12 cellular contexts compared by ENCODE assay signal in genomic region chr16:73033271-73033998, GRCh38. TPM values are rescaled to one million over a fixed set of nuclear protein-coding genes. Genes with fewer than 3 reads are reported as not detected.
A peak's percentile ranks its signal among the peaks of the same experiment; 100 is the strongest.
DNase-seq lines count a peak whose midpoint lies in the region; ATAC-seq, FAIRE-seq and TF ChIP-seq lines count a peak whose summit lies in the region.
"Had no signal": no experiment of that assay in that cellular context is flagged by ENCODE, and none has a peak within 500 bp of the region (broad histone marks: within the 10 kb centered on the region; RNA-seq: fewer than 3 reads in every experiment).

No MANE protein-coding gene starts in this region.

- H3K27me3 Mint-ChIP-seq in neural crest cell (ENCODE audit: low read depth) = no peaks in the 10 kb centered on the region
- peaks cover 53% of the 10 kb centered on the region for H3K27me3 Mint-ChIP-seq in T-helper 17 cell

- TF ChIP-seq CTCF in left ventricle myocardium inferior (IDR thresholded peaks at IDR 0.05; ENCODE audit: borderline replicate concordance) (no peak), right atrium auricular region (IDR thresholded peaks at IDR 0.05) (no peak), coronary artery (IDR thresholded peaks at IDR 0.05) (no peak), neural crest cell (conservative IDR thresholded peaks at IDR 0.05) (no peak)

- H3K36me3 ChIP-seq in left ventricle myocardium inferior (no peaks in the 10 kb centered on the region), right atrium auricular region (no peaks in the 10 kb centered on the region)

- no peaks in the 10 kb centered on the region for H3K9me3 Mint-ChIP-seq in neural crest cell

- intact Hi-C loops in left ventricle myocardium inferior (cut with micrococcal nuclease) = no loop called here

- H3K27ac Mint-ChIP-seq in neural crest cell (ENCODE audit: unreplicated experiment) = peak overlapping the region; percentile 93
- no peak overlapping the region for H3K27ac Mint-ChIP-seq in T-helper 17 cell

- H3K4me3 ChIP-seq in left ventricle myocardium inferior = no peak overlapping the region
- no peak overlapping the region for H3K4me3 ChIP-seq in right atrium auricular region
- H3K4me3 ChIP-seq in coronary artery = peak overlapping the region; percentile 42

- H3K27me3 ChIP-seq in left ventricle myocardium inferior (ENCODE audit: low read depth) = no peaks in the 10 kb centered on the region
- no peaks in the 10 kb centered on the region for H3K27me3 ChIP-seq in right atrium auricular region

- H3K4me1 Mint-ChIP-seq in neural crest cell (peaks cover 92% of the 10 kb centered on the region), T-helper 17 cell (peaks cover 5% of the 10 kb centered on the region)

- no peaks in the 10 kb centered on the region for H3K9me3 ChIP-seq in left ventricle myocardium inferior (replicated peaks)
- H3K9me3 ChIP-seq in right atrium auricular region = no peaks in the 10 kb centered on the region
- H3K9me3 ChIP-seq in T-helper 17 cell (ENCODE audit: control insufficient read depth, low read length, poor library complexity, severe bottlenecking) = no peaks in the 10 kb centered on the region

- DNase-seq in left ventricle myocardium inferior (no peak), right atrium auricular region (ENCODE audit: low spot score) (no peak), coronary artery (ENCODE audit: low spot score) (no peak), neural crest cell (ENCODE audit: low read depth, low spot score) (peak; percentile 66), NCI-H510A (lab: John Stamatoyannopoulos, UW) (no peak), 8988T (no peak), T-helper 17 cell (no peak), urothelium cell line (ENCODE audit: low spot score) (no peak)
- DNase-seq: NCI-H1694; stimulated activated CD4-positive, alpha-beta T cell treated with anti-CD3 and anti-CD28 coated beads, Interleukin-1b, Interleukin-23, amount 100 ng/mL, for 48 hours; stimulated activated naive CD4-positive, alpha-beta T cell treated with Interleukin-2 at 50 U/mL for 16 hours had no signal

- ATAC-seq in T-helper 17 cell = no peak

- H3K36me3 Mint-ChIP-seq in neural crest cell (ENCODE audit: low read depth) (no peaks in the 10 kb centered on the region), T-helper 17 cell (ENCODE audit: low read depth) (no peaks in the 10 kb centered on the region)

- peak overlapping the region; percentile 86 for H3K4me3 Mint-ChIP-seq in neural crest cell
- no peak overlapping the region for H3K4me3 Mint-ChIP-seq in T-helper 17 cell

- H3K4me1 ChIP-seq in left ventricle myocardium inferior (peaks cover 78% of the 10 kb centered on the region), right atrium auricular region (peaks cover 0 to 45% of the 10 kb centered on the region in 2 donors)

- no peak for FAIRE-seq in urothelium cell line (lab: Jason Lieb, UNC)
- FAIRE-seq: RCC 7860 had no signal

- peak overlapping the region; percentile 57 for H3K27ac ChIP-seq in left ventricle myocardium inferior (replicated peaks)
- peak overlapping the region in 1 of 2 donors; percentile 50 for H3K27ac ChIP-seq in right atrium auricular region
- peak overlapping the region; percentile 71 to 85 for H3K27ac ChIP-seq in coronary artery

RNA-seq across cellular contexts. Expression of gene ZFHX3, which starts 14.5 kb away (rescaled TPM):
- 9.6 TPM for total RNA-seq in left ventricle myocardium inferior
- 10 to 100 TPM in 1 of 2 donors, 1 to 10 TPM in 1; 9.2 to 18.9 TPM for total RNA-seq in right atrium auricular region
- total RNA-seq in neural crest cell = 40.1 and 46.0 TPM in 2 replicates
- 1 to 10 TPM in 1 of 2 donors, under 1 TPM in 1; 0.94 to 2.2 TPM for total RNA-seq in T-helper 17 cell
